In genomic region chr3:32866533-32866932, GRCh38 we compare ENCODE assay signal across 1 cellular context.
TF ChIP-seq lines count a peak whose summit lies in the region.

No MANE protein-coding gene starts in this region.

TF ChIP-seq in GM23338, 12 proteins besides CTCF, POLR2A, EP300 and RAD21 (continued from another document):
- TF ChIP-seq ZNF462 (CRISPR knock-in tag; IDR thresholded peaks at IDR 0.05) = no peak
- TF ChIP-seq REST (IDR thresholded peaks at IDR 0.05; ENCODE audit: unreplicated experiment) = no peak
- TF ChIP-seq ZNF114 (CRISPR knock-in tag; IDR thresholded peaks at IDR 0.05) = no peak
